Comparison of ENCODE assay signal across 8 cellular contexts in genomic region chr6:117449549-117450439, GRCh38. TPM values are rescaled to one million over a fixed set of nuclear protein-coding genes. Genes with fewer than 3 reads are reported as not detected.
DNase-seq lines count a peak whose midpoint lies in the region; ATAC-seq and TF ChIP-seq lines count a peak whose summit lies in the region.

No MANE protein-coding gene starts in this region.

- H3K4me3 Mint-ChIP-seq in activated CD8-positive, alpha-beta T cell treated with anti-CD3 and anti-CD28 coated beads for 36 hours, result no peak overlapping the region
- H3K4me3 Mint-ChIP-seq in endothelial cell (ENCODE audit: unreplicated experiment), result no peak overlapping the region
- H3K4me3 Mint-ChIP-seq in naive thymus-derived CD8-positive, alpha-beta T cell, result no peak overlapping the region

- H3K4me1 Mint-ChIP-seq in activated CD8-positive, alpha-beta T cell treated with anti-CD3 and anti-CD28 coated beads for 36 hours (ENCODE audit: low read depth), result no peaks in the 10 kb centered on the region
- peaks cover 25% of the 10 kb centered on the region for H3K4me1 Mint-ChIP-seq in endothelial cell (ENCODE audit: unreplicated experiment)
- no peaks in the 10 kb centered on the region for H3K4me1 Mint-ChIP-seq in naive thymus-derived CD8-positive, alpha-beta T cell

- H3K9me3 Mint-ChIP-seq in activated CD8-positive, alpha-beta T cell treated with anti-CD3 and anti-CD28 coated beads for 36 hours, result no peaks in the 10 kb centered on the region
- no peaks in the 10 kb centered on the region for H3K9me3 Mint-ChIP-seq in endothelial cell (ENCODE audit: unreplicated experiment)
- no peaks in the 10 kb centered on the region for H3K9me3 Mint-ChIP-seq in naive thymus-derived CD8-positive, alpha-beta T cell

- H3K36me3 ChIP-seq in testis (ENCODE audit: low read depth, missing control alignments), result no peaks in the 10 kb centered on the region

- POLR2A ChIA-PET in activated CD8-positive, alpha-beta T cell treated with anti-CD3 and anti-CD28 coated beads for 36 hours (lab: Charles Lee), result interaction anchor here (0.6 to 1.6 kb wide), 3 partner anchors 15 to 111 kb away, joined by 3 to 5 read pairs (median 3); no protein-coding TSS in a partner anchor
- POLR2A ChIA-PET in naive thymus-derived CD8-positive, alpha-beta T cell (lab: Charles Lee), result interaction anchor here (0.6 to 1.2 kb wide), 5 partner anchors 100 to 167 kb away, joined by 3 to 5 read pairs (median 4); partner anchors contain the start of gene GOPC

- H3K4me3 ChIP-seq in testis, result no peak overlapping the region

- TF ChIP-seq POLR2A in testis (IDR thresholded peaks at IDR 0.05), result no peak

- 37 to 46% methylated on average over 10 of the region's 10 CpGs for WGBS in testis, 2 donors

- no peaks in the 10 kb centered on the region for H3K36me3 Mint-ChIP-seq in activated CD8-positive, alpha-beta T cell treated with anti-CD3 and anti-CD28 coated beads for 36 hours (ENCODE audit: low read depth)
- H3K36me3 Mint-ChIP-seq in endothelial cell (ENCODE audit: low read depth, unreplicated experiment), result no peaks in the 10 kb centered on the region
- no peaks in the 10 kb centered on the region for H3K36me3 Mint-ChIP-seq in naive thymus-derived CD8-positive, alpha-beta T cell

- peak; percentile 86 for TF ChIP-seq CTCF in activated CD8-positive, alpha-beta T cell treated with anti-CD3 and anti-CD28 coated beads for 36 hours (IDR thresholded peaks at IDR 0.05)
- TF ChIP-seq CTCF in endothelial cell (IDR thresholded peaks at IDR 0.05; ENCODE audit: unreplicated experiment), result peak; percentile 82
- TF ChIP-seq CTCF in testis (IDR thresholded peaks at IDR 0.05), result peak; percentile 34 to 74 (median 43)

- H3K27ac Mint-ChIP-seq in activated CD8-positive, alpha-beta T cell treated with anti-CD3 and anti-CD28 coated beads for 36 hours, result no peak overlapping the region
- H3K27ac Mint-ChIP-seq in endothelial cell (ENCODE audit: unreplicated experiment), result no peak overlapping the region
- no peak overlapping the region for H3K27ac Mint-ChIP-seq in naive thymus-derived CD8-positive, alpha-beta T cell

- peak; percentile 49 for ATAC-seq in HG02759 (IDR thresholded peaks at IDR 0.05; ENCODE audit: unreplicated experiment)
- no peak for ATAC-seq in activated CD8-positive, alpha-beta T cell treated with anti-CD3 and anti-CD28 coated beads for 36 hours
- ATAC-seq in naive thymus-derived CD8-positive, alpha-beta T cell, result peak in 1 of 2 donors; percentile 62
- ATAC-seq in GM21717 (IDR thresholded peaks at IDR 0.05; ENCODE audit: unreplicated experiment), result no peak

- intact Hi-C loops in activated CD8-positive, alpha-beta T cell treated with anti-CD3 and anti-CD28 coated beads for 36 hours (cut with micrococcal nuclease), result loop anchor here (2.0 to 5.0 kb wide), 2 partner anchors 107 to 158 kb away; no protein-coding TSS in a partner anchor
- intact Hi-C loops in testis (cut with DNase I; ENCODE audit: low total_unique reads), result loop anchor here (10.0 kb wide), 1 partner anchor 105 kb away; no protein-coding TSS in a partner anchor

- no peaks in the 10 kb centered on the region for H3K4me1 ChIP-seq in testis

- no peak overlapping the region for H3K27ac ChIP-seq in testis

- DNase-seq in COLO668 (lab: John Stamatoyannopoulos, UW; ENCODE audit: unreplicated experiment), result peak; percentile 11
- DNase-seq in NCI-H748 treated with DMSO at 0.1 percent for 48 hours (lab: John Stamatoyannopoulos, UW), result peak; percentile 40
- DNase-seq in activated CD8-positive, alpha-beta T cell treated with anti-CD3 and anti-CD28 coated beads for 36 hours, result peak; percentile 79
- peak; percentile 56 for DNase-seq in endothelial cell (ENCODE audit: low spot score)
- DNase-seq in naive thymus-derived CD8-positive, alpha-beta T cell, result peak; percentile 15 to 81 (median 60)
- DNase-seq in testis, result peak; percentile 77

- H3K27me3 Mint-ChIP-seq in activated CD8-positive, alpha-beta T cell treated with anti-CD3 and anti-CD28 coated beads for 36 hours, result peaks cover 23% of the 10 kb centered on the region
- peaks cover 4% of the 10 kb centered on the region for H3K27me3 Mint-ChIP-seq in endothelial cell (ENCODE audit: unreplicated experiment)
- peaks cover 12 to 43% (median 24%) of the 10 kb centered on the region in 5 donors for H3K27me3 Mint-ChIP-seq in naive thymus-derived CD8-positive, alpha-beta T cell

- H3K27me3 ChIP-seq in testis, result no peaks in the 10 kb centered on the region

- H3K9me3 ChIP-seq in testis, result no peaks in the 10 kb centered on the region

- CTCF ChIA-PET in activated CD8-positive, alpha-beta T cell treated with anti-CD3 and anti-CD28 coated beads for 36 hours (lab: Charles Lee), result interaction anchor here (0.6 to 8.0 kb wide), 40 partner anchors 8 to 233 kb away, joined by 3 to 231 read pairs (median 4); partner anchors contain the start of gene GOPC

RNA-seq across cellular contexts. Expression of gene ROS1, which starts 24.1 kb away (rescaled TPM):
- total RNA-seq in activated CD8-positive, alpha-beta T cell treated with anti-CD3 and anti-CD28 coated beads for 36 hours, result not detected
- total RNA-seq in endothelial cell (ENCODE audit: unreplicated experiment) (0.05 TPM), testis (1 to 10 TPM; 1.1 to 1.3 TPM)
- not detected for total RNA-seq in naive thymus-derived CD8-positive, alpha-beta T cell
- not detected for polyA plus RNA-seq in naive thymus-derived CD8-positive, alpha-beta T cell
- 0.58 TPM for polyA plus RNA-seq in testis (ENCODE audit: insufficient read depth, low read depth, low replicate concordance)

RNA-seq across cellular contexts. Expression of gene DCBLD1, which starts 32.7 kb away (rescaled TPM):
- total RNA-seq in activated CD8-positive, alpha-beta T cell treated with anti-CD3 and anti-CD28 coated beads for 36 hours, result 1 to 10 TPM; 2.2 to 2.3 TPM
- total RNA-seq in endothelial cell (ENCODE audit: unreplicated experiment) (203 TPM), testis (10 to 100 TPM; 16.7 to 22.2 TPM)
- total RNA-seq in naive thymus-derived CD8-positive, alpha-beta T cell, result 1 to 10 TPM; 8.0 to 8.3 TPM
- 1 to 10 TPM; 2.9 to 3.6 (median 3.0) TPM for polyA plus RNA-seq in naive thymus-derived CD8-positive, alpha-beta T cell
- polyA plus RNA-seq in testis (ENCODE audit: insufficient read depth, low read depth, low replicate concordance), result 16.6 TPM

Comparison
In these comparisons a context has a peak if more than half of its experiments do, and no peak if none do; other contexts are left out.
1. DNase-seq: peak in every context shown above with its lines; median percentile 79 in activated CD8-positive, alpha-beta T cell treated with anti-CD3 and anti-CD28 coated beads for 36 hours; 77 in testis; 60 in naive thymus-derived CD8-positive, alpha-beta T cell; 56 in endothelial cell; 40 in NCI-H748 treated with DMSO at 0.1 percent for 48 hours; 11 in COLO668.